ENCODE assay signal across 9 cellular contexts in the genomic region with DNA sequence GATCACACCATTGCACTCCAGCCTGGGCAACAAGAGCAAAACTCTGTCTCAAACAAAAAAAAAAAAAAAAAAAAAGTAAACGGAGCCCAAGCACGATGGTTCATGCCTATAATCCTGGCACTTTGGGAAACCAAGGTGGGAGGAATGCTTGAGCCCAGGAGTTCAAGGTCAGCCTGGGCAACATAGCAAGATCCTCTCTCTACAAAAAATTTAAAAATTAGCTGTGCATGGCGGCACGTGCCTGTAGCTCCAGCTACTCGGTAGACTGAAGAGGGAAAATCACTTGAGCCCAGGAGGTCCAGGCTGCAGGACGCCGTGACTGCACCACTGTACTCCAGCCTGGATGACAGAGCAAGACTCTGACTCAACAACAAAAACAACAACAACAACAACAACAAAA. TPM values are rescaled to one million over a fixed set of nuclear protein-coding genes. Genes with fewer than 3 reads are reported as not detected.
"Had no signal": no experiment of that assay in that cellular context is flagged by ENCODE, and none has a peak within 500 bp of the region (broad histone marks: within the 10 kb centered on the region; RNA-seq: fewer than 3 reads in every experiment).

No MANE protein-coding gene starts in this region.

RNA-seq across cellular contexts. Expression of a gene that starts 9.5 kb away (rescaled TPM):
- total RNA-seq: activated CD4-positive, alpha-beta memory T cell treated with anti-CD3 and anti-CD28 coated beads, Interleukin-2, amount 10 ng/mL, durations not matched to agents 7 days and 5 days; activated CD4-positive, alpha-beta T cell treated with anti-CD3 and anti-CD28 coated beads for 36 hours; activated CD4-positive, alpha-beta T cell treated with anti-CD3 and anti-CD28 coated beads, Interleukin-2, amount 10 ng/mL, durations not matched to agents 7 days and 5 days; activated CD8-positive, alpha-beta memory T cell treated with anti-CD3 and anti-CD28 coated beads, Interleukin-2, amount 10 ng/mL, durations not matched to agents 7 days and 5 days; activated CD8-positive, alpha-beta T cell treated with anti-CD3 and anti-CD28 coated beads, Interleukin-2, amount 10 ng/mL, durations not matched to agents 7 days and 5 days; activated naive CD8-positive, alpha-beta T cell treated with anti-CD3 and anti-CD28 coated beads, Interleukin-2, amount 10 ng/mL, durations not matched to agents 7 days and 5 days; T-helper 1 cell treated with Interleukin-12 subunit alpha and Interleukin-12 subunit beta and Interleukin-4 antibody, amounts not matched to agents 30 ng/mL and 1 ng/mL, for 36 hours; T-helper 17 cell; T-helper 2 cell treated with Interferon-gamma antibody and Interleukin-4, amounts not matched to agents 100 ng/mL and 5 ng/mL, for 36 hours had no signal
